1 cellular context compared by ENCODE assay signal in genomic region chr7:105444342-105444938, GRCh38.
TF ChIP-seq lines count a peak whose summit lies in the region.

No MANE protein-coding gene starts in this region.

TF ChIP-seq in K562, 482 proteins besides CTCF, POLR2A, EP300 and RAD21:
- TF ChIP-seq GTF3C2 (IDR thresholded peaks at IDR 0.05; ENCODE audit: borderline replicate concordance, extremely low read depth, insufficient read length) (no peak), ILF3 (IDR thresholded peaks at IDR 0.05; ENCODE audit: borderline replicate concordance) (no peak), MLX (CRISPR knock-in tag; conservative IDR thresholded peaks at IDR 0.05) (no peak), NBN (IDR thresholded peaks at IDR 0.05; ENCODE audit: low read depth) (peak; percentile 52; the same call in 1 of the 2 replicates), ZNF551 (CRISPR knock-in tag; IDR thresholded peaks at IDR 0.05) (0 out of 2 replicates have a peak, but pooled peaks have one; percentile 41), SPI1 (IDR thresholded peaks at IDR 0.05; ENCODE audit: borderline replicate concordance, low read depth, low read length) (0 out of 2 replicates have a peak, but pooled peaks have one; percentile 18)
